29 cellular contexts compared by ENCODE assay signal in the genomic region with DNA sequence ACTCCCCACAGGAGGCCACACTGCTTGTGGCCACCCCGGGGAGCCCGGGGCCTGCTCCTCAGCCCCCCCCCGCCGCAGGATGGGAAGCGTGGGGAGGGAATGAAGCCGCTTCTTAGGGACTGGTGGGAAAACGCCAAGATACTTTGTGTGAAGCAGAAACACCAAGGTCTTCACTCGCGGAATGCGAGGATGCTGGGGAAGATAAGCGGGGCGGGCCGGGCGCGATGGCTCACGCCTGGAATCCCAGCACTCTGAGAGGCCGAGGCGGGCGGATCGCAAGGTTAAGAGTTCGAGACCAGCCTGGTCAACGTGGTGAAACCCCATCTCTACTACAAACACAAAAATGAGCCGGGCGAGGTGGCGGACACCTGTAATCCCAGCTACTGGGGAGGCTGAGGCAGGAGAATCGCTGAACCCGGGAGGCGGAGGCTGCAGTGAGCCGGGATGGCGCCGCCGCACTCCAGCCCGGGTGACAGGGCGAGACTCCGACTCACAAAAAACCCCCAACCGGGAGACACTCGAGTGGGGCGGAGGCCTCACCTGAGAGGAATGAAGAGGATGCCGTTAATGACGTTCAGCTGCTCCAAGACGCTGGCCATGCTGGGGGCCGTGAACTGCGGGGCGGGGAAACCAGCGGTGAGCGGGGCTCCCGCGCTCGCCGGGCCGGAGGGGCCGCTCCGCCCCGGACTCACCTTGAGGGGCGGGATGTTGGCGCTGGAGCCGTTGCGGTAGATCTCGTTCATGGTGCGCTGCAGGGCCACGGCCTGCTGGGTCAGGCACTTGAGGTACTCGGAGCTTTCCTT. TPM values are rescaled to one million over a fixed set of nuclear protein-coding genes. Genes with fewer than 3 reads are reported as not detected.
A peak's percentile ranks its signal among the peaks of the same experiment; 100 is the strongest.
DNase-seq lines count a peak whose midpoint lies in the region; ATAC-seq and TF ChIP-seq lines count a peak whose summit lies in the region.
"Had no signal": no experiment of that assay in that cellular context is flagged by ENCODE, and none has a peak within 500 bp of the region (broad histone marks: within the 10 kb centered on the region; RNA-seq: fewer than 3 reads in every experiment).

No MANE protein-coding gene starts in this region.

- peaks cover 7% of the 10 kb centered on the region for H3K4me1 Mint-ChIP-seq in activated T-cell treated with anti-CD3 and anti-CD28 coated beads, Interleukin-2, amount 50 U/mL, for 24 hours (ENCODE audit: low read depth)
- H3K4me1 Mint-ChIP-seq in activated T-cell treated with anti-CD3 and anti-CD28 coated beads, Interleukin-2, amount 50 U/mL, for 4 hours (ENCODE audit: low read depth): peaks cover 6% of the 10 kb centered on the region
- peaks cover 21% of the 10 kb centered on the region for H3K4me1 Mint-ChIP-seq in activated CD8-positive, alpha-beta memory T cell treated with anti-CD3 and anti-CD28 coated beads, Interleukin-2, amount 10 ng/mL, durations not matched to agents 7 days and 5 days
- H3K4me1 Mint-ChIP-seq in mesothelial cell of epicardium: peaks cover 6% of the 10 kb centered on the region

- DNase-seq in activated T-cell treated with anti-CD3 and anti-CD28 coated beads, Interleukin-2, amount 50 U/mL, for 24 hours: peak; percentile 26
- DNase-seq in activated T-cell treated with anti-CD3 and anti-CD28 coated beads, Interleukin-2, amount 50 U/mL, for 4 hours: no peak
- peak; percentile 37 for DNase-seq in activated CD8-positive, alpha-beta memory T cell treated with anti-CD3 and anti-CD28 coated beads, Interleukin-2, amount 10 ng/mL, durations not matched to agents 7 days and 5 days
- DNase-seq in mesenteric fat pad (ENCODE audit: low spot score) (peak; percentile 87), upper lobe of right lung (peak; percentile 62), mesothelial cell of epicardium (ENCODE audit: low spot score in 2 of 2, unreplicated experiment in 2 of 2) (no peak)
- DNase-seq in stimulated activated CD4-positive, alpha-beta T cell treated with anti-CD3 and anti-CD28 coated beads, Interleukin-2, amount 100 ng/mL, for 24 hours: no peak
- DNase-seq: activated naive CD8-positive, alpha-beta T cell treated with anti-CD3 and anti-CD28 coated beads for 36 hours; central memory CD4-positive, alpha-beta T cell; glutamatergic neuron; GM23248; Kasumi-1; left colon; NCI-H1048; NCI-H187 treated with DMSO at 0.1 percent for 48 hours; NCI-H69; stimulated activated CD4-positive, alpha-beta T cell treated with anti-CD3 and anti-CD28 coated beads, Interleukin-2, amount 100 ng/mL, for 48 hours; stimulated activated naive CD8-positive, alpha-beta T cell treated with anti-CD3 and anti-CD28 coated beads, Interleukin-15, Interleukin-2, amounts not matched to agents 100 U/mL and 50 U/mL, for 24 hours; T-helper 1 cell had no signal

- no peaks in the 10 kb centered on the region for H3K27me3 ChIP-seq in upper lobe of right lung
- H3K27me3 ChIP-seq: ovary, SJSA1 had no signal

- H3K27me3 Mint-ChIP-seq in activated T-cell treated with anti-CD3 and anti-CD28 coated beads, Interleukin-2, amount 50 U/mL, for 24 hours: no peaks in the 10 kb centered on the region
- no peaks in the 10 kb centered on the region for H3K27me3 Mint-ChIP-seq in activated T-cell treated with anti-CD3 and anti-CD28 coated beads, Interleukin-2, amount 50 U/mL, for 4 hours (ENCODE audit: low read depth)
- H3K27me3 Mint-ChIP-seq in activated CD8-positive, alpha-beta memory T cell treated with anti-CD3 and anti-CD28 coated beads, Interleukin-2, amount 10 ng/mL, durations not matched to agents 7 days and 5 days: no peaks in the 10 kb centered on the region
- no peaks in the 10 kb centered on the region for H3K27me3 Mint-ChIP-seq in mesothelial cell of epicardium (ENCODE audit: low read depth)
- H3K27me3 Mint-ChIP-seq: activated naive CD8-positive, alpha-beta T cell treated with anti-CD3 and anti-CD28 coated beads for 36 hours; memory B cell had no signal

- peak overlapping the region; percentile 61 for H3K27ac Mint-ChIP-seq in activated T-cell treated with anti-CD3 and anti-CD28 coated beads, Interleukin-2, amount 50 U/mL, for 24 hours
- no peak overlapping the region for H3K27ac Mint-ChIP-seq in activated CD8-positive, alpha-beta memory T cell treated with anti-CD3 and anti-CD28 coated beads, Interleukin-2, amount 10 ng/mL, durations not matched to agents 7 days and 5 days
- no peak overlapping the region for H3K27ac Mint-ChIP-seq in mesothelial cell of epicardium
- H3K27ac Mint-ChIP-seq: activated naive CD8-positive, alpha-beta T cell treated with anti-CD3 and anti-CD28 coated beads for 36 hours; memory B cell had no signal

- CTCF ChIA-PET in activated CD8-positive, alpha-beta memory T cell treated with anti-CD3 and anti-CD28 coated beads, Interleukin-2, amount 10 ng/mL, durations not matched to agents 7 days and 5 days (lab: Charles Lee): no interaction called here

- ATAC-seq in activated T-cell treated with anti-CD3 and anti-CD28 coated beads, Interleukin-2, amount 50 U/mL, for 4 hours: no peak
- ATAC-seq in activated CD8-positive, alpha-beta memory T cell treated with anti-CD3 and anti-CD28 coated beads, Interleukin-2, amount 10 ng/mL, durations not matched to agents 7 days and 5 days: no peak
- ATAC-seq in upper lobe of right lung (no peak), GM19324 (IDR thresholded peaks at IDR 0.05; ENCODE audit: low FRiP score, unreplicated experiment) (no peak)
- ATAC-seq: activated CD4-positive, CD25-positive, alpha-beta regulatory T cell treated with anti-CD3 and anti-CD28 coated beads, Interleukin-2, amount 50 U/mL, for 24 hours; left colon; stimulated activated naive CD8-positive, alpha-beta T cell treated with anti-CD3 and anti-CD28 coated beads, Interleukin-15, Interleukin-2, amounts not matched to agents 100 U/mL and 50 U/mL, for 24 hours had no signal

- no peak overlapping the region for H3K4me3 Mint-ChIP-seq in activated T-cell treated with anti-CD3 and anti-CD28 coated beads, Interleukin-2, amount 50 U/mL, for 24 hours
- no peak overlapping the region for H3K4me3 Mint-ChIP-seq in activated T-cell treated with anti-CD3 and anti-CD28 coated beads, Interleukin-2, amount 50 U/mL, for 4 hours
- no peak overlapping the region for H3K4me3 Mint-ChIP-seq in activated CD8-positive, alpha-beta memory T cell treated with anti-CD3 and anti-CD28 coated beads, Interleukin-2, amount 10 ng/mL, durations not matched to agents 7 days and 5 days
- H3K4me3 Mint-ChIP-seq in mesothelial cell of epicardium: no peak overlapping the region
- H3K4me3 Mint-ChIP-seq: activated naive CD8-positive, alpha-beta T cell treated with anti-CD3 and anti-CD28 coated beads for 36 hours; memory B cell had no signal

- H3K36me3 ChIP-seq in upper lobe of right lung: peaks cover 57% of the 10 kb centered on the region
- H3K36me3 ChIP-seq: ovary had no signal

- peaks cover 71% of the 10 kb centered on the region for H3K36me3 Mint-ChIP-seq in activated T-cell treated with anti-CD3 and anti-CD28 coated beads, Interleukin-2, amount 50 U/mL, for 24 hours (ENCODE audit: low read depth)
- H3K36me3 Mint-ChIP-seq in activated T-cell treated with anti-CD3 and anti-CD28 coated beads, Interleukin-2, amount 50 U/mL, for 4 hours (ENCODE audit: insufficient read depth): peaks cover 7% of the 10 kb centered on the region
- H3K36me3 Mint-ChIP-seq in activated CD8-positive, alpha-beta memory T cell treated with anti-CD3 and anti-CD28 coated beads, Interleukin-2, amount 10 ng/mL, durations not matched to agents 7 days and 5 days: peaks cover 11% of the 10 kb centered on the region
- H3K36me3 Mint-ChIP-seq in mesothelial cell of epicardium: peaks cover 6% of the 10 kb centered on the region
- H3K36me3 Mint-ChIP-seq: activated naive CD8-positive, alpha-beta T cell treated with anti-CD3 and anti-CD28 coated beads for 36 hours had no signal

- TF ChIP-seq CTCF in upper lobe of right lung (IDR thresholded peaks at IDR 0.05) (no peak), mesothelial cell of epicardium (IDR thresholded peaks at IDR 0.05; ENCODE audit: unreplicated experiment) (no peak)

- H3K4me3 ChIP-seq in upper lobe of right lung: no peak overlapping the region
- H3K4me3 ChIP-seq: A549, GM23248, ovary, SJSA1, smooth muscle cell had no signal

- H3K4me1 ChIP-seq in upper lobe of right lung: peaks cover 28% of the 10 kb centered on the region
- H3K4me1 ChIP-seq: A549, SJSA1 had no signal

- H3K9me3 Mint-ChIP-seq in activated T-cell treated with anti-CD3 and anti-CD28 coated beads, Interleukin-2, amount 50 U/mL, for 24 hours: no peaks in the 10 kb centered on the region
- no peaks in the 10 kb centered on the region for H3K9me3 Mint-ChIP-seq in activated T-cell treated with anti-CD3 and anti-CD28 coated beads, Interleukin-2, amount 50 U/mL, for 4 hours
- no peaks in the 10 kb centered on the region for H3K9me3 Mint-ChIP-seq in activated CD8-positive, alpha-beta memory T cell treated with anti-CD3 and anti-CD28 coated beads, Interleukin-2, amount 10 ng/mL, durations not matched to agents 7 days and 5 days (ENCODE audit: low read depth)
- H3K9me3 Mint-ChIP-seq in mesothelial cell of epicardium: no peaks in the 10 kb centered on the region
- H3K9me3 Mint-ChIP-seq: activated naive CD8-positive, alpha-beta T cell treated with anti-CD3 and anti-CD28 coated beads for 36 hours; memory B cell had no signal

- H3K27ac ChIP-seq in upper lobe of right lung: no peak overlapping the region
- H3K27ac ChIP-seq: A549, epithelial cell of prostate, GM23248, ovary, SJSA1 had no signal

- no peaks in the 10 kb centered on the region for H3K9me3 ChIP-seq in upper lobe of right lung
- H3K9me3 ChIP-seq: A549, ovary, SJSA1 had no signal

- intact Hi-C loops in upper lobe of right lung (cut with DNase I): no loop called here

RNA-seq across cellular contexts. Expression of a gene that starts 20.3 kb away (rescaled TPM):
- total RNA-seq in activated T-cell treated with anti-CD3 and anti-CD28 coated beads, Interleukin-2, amount 50 U/mL, for 4 hours: 100 to 1,000 TPM; 245 to 297 (median 279) TPM
- total RNA-seq in activated CD8-positive, alpha-beta memory T cell treated with anti-CD3 and anti-CD28 coated beads, Interleukin-2, amount 10 ng/mL, durations not matched to agents 7 days and 5 days: 10 to 100 TPM; 65.0 to 81.1 TPM
- total RNA-seq in mesenteric fat pad (149 TPM), upper lobe of right lung (63.5 TPM), mesothelial cell of epicardium (46.6 to 49.9 TPM (median 46.9 TPM) in 3 replicates)

RNA-seq across cellular contexts. Expression of a gene that starts 58.2 kb away (rescaled TPM):
- under 1 TPM in 1 of 3 donors, not detected in 2; 0.16 TPM for total RNA-seq in activated T-cell treated with anti-CD3 and anti-CD28 coated beads, Interleukin-2, amount 50 U/mL, for 4 hours
- under 1 TPM in 1 of 2 experiments, not detected in 1; 0.12 TPM for total RNA-seq in activated CD8-positive, alpha-beta memory T cell treated with anti-CD3 and anti-CD28 coated beads, Interleukin-2, amount 10 ng/mL, durations not matched to agents 7 days and 5 days
- 0.16 TPM for total RNA-seq in mesenteric fat pad
- 0.20 TPM for total RNA-seq in upper lobe of right lung
- 0.47 to 0.62 TPM (median 0.58 TPM) in 3 replicates for total RNA-seq in mesothelial cell of epicardium
- total RNA-seq: activated naive CD8-positive, alpha-beta T cell treated with anti-CD3 and anti-CD28 coated beads for 36 hours; GM23248; myocyte; RPMI7951; SJSA1; smooth muscle cell had no signal

Comparison
In these comparisons a context has a peak if more than half of its experiments do, and no peak if none do; other contexts are left out.
1. DNase-seq: peak in activated T-cell treated with anti-CD3 and anti-CD28 coated beads, Interleukin-2, amount 50 U/mL, for 24 hours (single experiment), activated CD8-positive, alpha-beta memory T cell treated with anti-CD3 and anti-CD28 coated beads, Interleukin-2, amount 10 ng/mL, durations not matched to agents 7 days and 5 days (single experiment), mesenteric fat pad (single experiment) and upper lobe of right lung (single experiment); none in activated T-cell treated with anti-CD3 and anti-CD28 coated beads, Interleukin-2, amount 50 U/mL, for 4 hours (single experiment), mesothelial cell of epicardium (0 of 2) and stimulated activated CD4-positive, alpha-beta T cell treated with anti-CD3 and anti-CD28 coated beads, Interleukin-2, amount 100 ng/mL, for 24 hours (0 of 2).